ENCODE assay signal across 25 cellular contexts in genomic region chr2:224472137-224472536, GRCh38.
A peak's percentile ranks its signal among the peaks of the same experiment; 100 is the strongest.
DNase-seq lines count a peak whose midpoint lies in the region; ATAC-seq, FAIRE-seq and TF ChIP-seq lines count a peak whose summit lies in the region.
"Had no signal": no experiment of that assay in that cellular context is flagged by ENCODE, and none has a peak within 500 bp of the region (broad histone marks: within the 10 kb centered on the region; RNA-seq: fewer than 3 reads in every experiment).

No MANE protein-coding gene starts in this region.

- no peak overlapping the region for H3K23ac ChIP-seq in H1 (ENCODE audit: insufficient read length)

- no peaks in the 10 kb centered on the region for H3K79me1 ChIP-seq in H1 (ENCODE audit: low read depth, low read length)

- no peak overlapping the region for H3K4me3 Mint-ChIP-seq in T-helper 17 cell
- H3K4me3 Mint-ChIP-seq in nephron progenitor cell, result no peak overlapping the region
- H3K4me3 Mint-ChIP-seq in stimulated activated memory B cell treated with anti-CD40 and anti-IgM and Interleukin-4, amounts not matched to agents 10 μg/mL and 1 μg/mL and 100 μg/mL, for 72 hours, result no peak overlapping the region
- no peak overlapping the region for H3K4me3 Mint-ChIP-seq in activated CD4-positive, alpha-beta T cell treated with anti-CD3 and anti-CD28 coated beads for 36 hours
- H3K4me3 Mint-ChIP-seq: CD14-positive monocyte; CD4-positive, alpha-beta memory T cell; GM23338 had no signal

- H2BK12ac ChIP-seq in H1 (ENCODE audit: low read depth, low read length), result no peak overlapping the region

- H2BK20ac ChIP-seq in H1 (ENCODE audit: low read length), result no peak overlapping the region

- no TSS peak for BruUV-seq in HepG2 (replicated peaks; lab: Mats Ljungman, UMichigan)

- H3K9me3 Mint-ChIP-seq in nephron progenitor cell, result no peaks in the 10 kb centered on the region
- no peaks in the 10 kb centered on the region for H3K9me3 Mint-ChIP-seq in stimulated activated memory B cell treated with anti-CD40 and anti-IgM and Interleukin-4, amounts not matched to agents 10 μg/mL and 1 μg/mL and 100 μg/mL, for 72 hours
- H3K9me3 Mint-ChIP-seq in activated CD4-positive, alpha-beta T cell treated with anti-CD3 and anti-CD28 coated beads for 36 hours (ENCODE audit: low read depth), result no peaks in the 10 kb centered on the region
- H3K9me3 Mint-ChIP-seq: CD14-positive monocyte; CD4-positive, alpha-beta memory T cell; GM23338 had no signal

- H3K4me2 ChIP-seq in H1 (ENCODE audit: insufficient read depth in 1 of 2, low read depth in 2 of 2, low read length in 2 of 2), result no peak overlapping the region
- no peak overlapping the region for H3K4me2 ChIP-seq in HepG2 (ENCODE audit: low read depth, low read length)
- H3K4me2 ChIP-seq: A549; BLaER1 treated with 17β-estradiol and CSF1 and Interleukin-3, amounts not matched to agents 10 nM and 100 nM; GM23338 had no signal

- H3K9ac ChIP-seq in H1 (replicated peaks in 1 of 4; ENCODE audit: extremely low read depth in 1 of 4, low read depth in 3 of 4, low read length in 3 of 4), result no peak overlapping the region
- H3K9ac ChIP-seq in HepG2 (ENCODE audit: insufficient read depth, low read depth, low read length), result no peak overlapping the region
- H3K9ac ChIP-seq: BLaER1 treated with 17β-estradiol and CSF1 and Interleukin-3, amounts not matched to agents 10 nM and 100 nM had no signal

- 97% methylated on average over 3 of the region's 3 CpGs; no CpG with 5 or more reads in 1 of the 2 experiments for WGBS in H1 (ENCODE audit: extremely low coverage in 1 of 2, insufficient coverage in 1 of 2, insufficient read length in 1 of 2, insufficient replicate concordance in 2 of 2, low coverage in 1 of 2, low lambda C conversion rate in 2 of 2, missing lambda C conversion rate in 1 of 2), 2 experiments
- WGBS in HepG2 (ENCODE audit: low lambda C conversion rate), result 98% methylated on average over 3 of the region's 3 CpGs

- DNase-seq in T-helper 17 cell, result no peak
- no peak for DNase-seq in H1 (ENCODE audit: low read depth in 1 of 2, low spot score in 2 of 2)
- DNase-seq in nephron progenitor cell, result no peak
- no peak for DNase-seq in NOMO-1 (lab: John Stamatoyannopoulos, UW; ENCODE audit: unreplicated experiment in 2 of 2)
- no peak for DNase-seq in HepG2 (ENCODE audit: low spot score)
- no peak for DNase-seq in activated CD4-positive, alpha-beta T cell treated with anti-CD3 and anti-CD28 coated beads for 36 hours
- DNase-seq: 8988T; ACHN; AML-193; BE2C; Calu3; CD4-positive, alpha-beta memory T cell; COR-L47; DMS53; DMS79 treated with DMSO at 0.1 percent for 48 hours; GF-D8 had no signal

- no peak overlapping the region for H3K4me3 ChIP-seq in HEK293 (ENCODE audit: low read depth, low read length)
- H3K4me3 ChIP-seq in H1 (ENCODE audit: extremely low read depth in 1 of 4, insufficient read depth in 2 of 4, low read depth in 3 of 4, low read length in 4 of 4), result no peak overlapping the region
- no peak overlapping the region for H3K4me3 ChIP-seq in HepG2 (replicated peaks in 1 of 3; ENCODE audit: insufficient read depth in 1 of 3, low read depth in 2 of 3, low read length in 3 of 3)
- H3K4me3 ChIP-seq: A549; BLaER1 treated with 17β-estradiol and CSF1 and Interleukin-3, amounts not matched to agents 10 nM and 100 nM; GM23338; HAP-1 had no signal

- H3K27ac Mint-ChIP-seq in T-helper 17 cell (peak overlapping the region; percentile 2), nephron progenitor cell (peak overlapping the region; percentile 11)
- no peak overlapping the region for H3K27ac Mint-ChIP-seq in stimulated activated memory B cell treated with anti-CD40 and anti-IgM and Interleukin-4, amounts not matched to agents 10 μg/mL and 1 μg/mL and 100 μg/mL, for 72 hours
- H3K27ac Mint-ChIP-seq in activated CD4-positive, alpha-beta T cell treated with anti-CD3 and anti-CD28 coated beads for 36 hours, result no peak overlapping the region
- H3K27ac Mint-ChIP-seq: CD14-positive monocyte had no signal

- H3K18ac ChIP-seq in H1 (ENCODE audit: extremely low read depth, low read length), result no peak overlapping the region

- no peak overlapping the region for H2BK15ac ChIP-seq in H1 (ENCODE audit: low read length)

- H3K9me3 ChIP-seq in HEK293 (ENCODE audit: control insufficient read depth, insufficient read depth, low read depth, low read length), result no peaks in the 10 kb centered on the region
- H3K9me3 ChIP-seq in T-helper 17 cell (ENCODE audit: control insufficient read depth, low read length, poor library complexity, severe bottlenecking), result no peaks in the 10 kb centered on the region
- H3K9me3 ChIP-seq in H1 (ENCODE audit: insufficient read depth in 2 of 2, low read depth in 1 of 2, low read length in 1 of 2), result no peaks in the 10 kb centered on the region
- H3K9me3 ChIP-seq in HepG2 (ENCODE audit: low read length), result no peaks in the 10 kb centered on the region
- H3K9me3 ChIP-seq: A549; BE2C; BLaER1 treated with 17β-estradiol and CSF1 and Interleukin-3, amounts not matched to agents 10 nM and 100 nM; HAP-1 had no signal

- peak; percentile 24 for FAIRE-seq in H1 (lab: Jason Lieb, UNC)
- no peak for FAIRE-seq in HepG2 (lab: Jason Lieb, UNC)
- FAIRE-seq: A549, GM12891, GM18507 had no signal

- no peak overlapping the region for H4K91ac ChIP-seq in H1 (replicated peaks; ENCODE audit: insufficient read length, low read length)

- H2AFZ ChIP-seq in H1 (ENCODE audit: low read length), result no peak overlapping the region
- H2AFZ ChIP-seq in HepG2 (ENCODE audit: low read length), result no peak overlapping the region
- H2AFZ ChIP-seq: GM23338 had no signal

- TF ChIP-seq POLR2A in H1 (IDR thresholded peaks at IDR 0.05; ENCODE audit: control extremely low read depth in 1 of 2, low read depth in 2 of 2, low read length in 2 of 2), result no peak
- TF ChIP-seq POLR2A in HepG2 (IDR thresholded peaks at IDR 0.05; ENCODE audit: insufficient read depth in 1 of 2, low read depth in 2 of 2, low read length in 2 of 2), result no peak

- H3K4me1 ChIP-seq in HEK293 (ENCODE audit: control insufficient read depth, insufficient read depth, low read length) (peaks cover 8% of the 10 kb centered on the region), H1 (replicated peaks in 1 of 4; ENCODE audit: control insufficient read depth in 3 of 4, insufficient read depth in 4 of 4, low read length in 3 of 4) (no peaks in the 10 kb centered on the region), HepG2 (ENCODE audit: insufficient read depth, low read length) (no peaks in the 10 kb centered on the region)
- H3K4me1 ChIP-seq: A549; BE2C; BLaER1 treated with 17β-estradiol and CSF1 and Interleukin-3, amounts not matched to agents 10 nM and 100 nM; HAP-1 had no signal

- H2AK5ac ChIP-seq in H1 (ENCODE audit: low read depth, low read length), result no peak overlapping the region

- H2BK120ac ChIP-seq in H1 (replicated peaks; ENCODE audit: low read depth, low read length), result no peak overlapping the region

- TF ChIP-seq EP300 in H1 (IDR thresholded peaks at IDR 0.05; ENCODE audit: borderline replicate concordance in 1 of 2, low read depth in 2 of 2, low read length in 2 of 2) (no peak), HepG2 (IDR thresholded peaks at IDR 0.05; ENCODE audit: low read depth in 2 of 2, low read length in 2 of 2) (no peak), HepG2 (CRISPR knock-in tag; IDR thresholded peaks at IDR 0.05; ENCODE audit: borderline replicate concordance) (no peak)

- H4K5ac ChIP-seq in H1 (ENCODE audit: insufficient read length, low read depth, low read length), result no peak overlapping the region

- H3K27ac ChIP-seq in HEK293 (ENCODE audit: extremely low read depth, low read depth, low read length) (no peak overlapping the region), H1 (ENCODE audit: low read depth, low read length) (no peak overlapping the region), HepG2 (ENCODE audit: extremely low read length, insufficient read depth, low read length) (no peak overlapping the region)
- H3K27ac ChIP-seq: A549; BLaER1 treated with 17β-estradiol and CSF1 and Interleukin-3, amounts not matched to agents 10 nM and 100 nM had no signal

- no peak for ATAC-seq in T-helper 17 cell
- ATAC-seq in HepG2, result no peak
- no peak for ATAC-seq in stimulated activated memory B cell treated with anti-CD40 and anti-IgM and Interleukin-4, amounts not matched to agents 10 μg/mL and 1 μg/mL and 100 μg/mL, for 72 hours
- ATAC-seq in activated CD4-positive, alpha-beta T cell treated with anti-CD3 and anti-CD28 coated beads for 36 hours, result no peak
- ATAC-seq: A549, GM23338 had no signal

- no peak overlapping the region for H2BK5ac ChIP-seq in H1 (ENCODE audit: low read depth, low read length)

- H4K20me1 ChIP-seq in H1 (replicated peaks in 1 of 2; ENCODE audit: control insufficient read depth in 1 of 2, insufficient read depth in 2 of 2, low read length in 2 of 2), result no peaks in the 10 kb centered on the region
- no peaks in the 10 kb centered on the region for H4K20me1 ChIP-seq in HepG2 (ENCODE audit: insufficient read depth, low read length)

- peaks cover 8 to 33% of the 10 kb centered on the region in 2 experiments for H3K36me3 ChIP-seq in HEK293 (ENCODE audit: control insufficient read depth in 2 of 2, insufficient read depth in 1 of 2, low read length in 2 of 2)
- H3K36me3 ChIP-seq in H1 (ENCODE audit: control insufficient read depth in 2 of 4, insufficient read depth in 4 of 4, low read length in 3 of 4), result peaks cover 0 to 34% (median 4%) of the 10 kb centered on the region in 4 experiments; a peak in 3 of 8 replicates
- H3K36me3 ChIP-seq in HepG2 (replicated peaks in 1 of 2; ENCODE audit: control insufficient read depth in 1 of 2, insufficient read depth in 2 of 2, low read length in 2 of 2), result peaks cover 5 to 31% of the 10 kb centered on the region in 2 experiments

- no peak overlapping the region for H3K4ac ChIP-seq in H1 (replicated peaks; ENCODE audit: insufficient read length, low read depth, low read length)

- H3K79me2 ChIP-seq in H1 (ENCODE audit: control insufficient read depth in 1 of 2, insufficient read depth in 2 of 2, low read length in 2 of 2), result no peaks in the 10 kb centered on the region
- H3K79me2 ChIP-seq in HepG2 (ENCODE audit: insufficient read depth, low read length), result no peaks in the 10 kb centered on the region

- H3K36me3 Mint-ChIP-seq in T-helper 17 cell (ENCODE audit: low read depth) (peaks cover 3% of the 10 kb centered on the region), nephron progenitor cell (ENCODE audit: low read depth) (peaks cover 28% of the 10 kb centered on the region)
- H3K36me3 Mint-ChIP-seq in stimulated activated memory B cell treated with anti-CD40 and anti-IgM and Interleukin-4, amounts not matched to agents 10 μg/mL and 1 μg/mL and 100 μg/mL, for 72 hours, result peaks cover 19% of the 10 kb centered on the region
- peaks cover 26% of the 10 kb centered on the region for H3K36me3 Mint-ChIP-seq in activated CD4-positive, alpha-beta T cell treated with anti-CD3 and anti-CD28 coated beads for 36 hours (ENCODE audit: low read depth)

- no peak overlapping the region for H3K14ac ChIP-seq in H1 (ENCODE audit: insufficient read length)

- H3K27me3 Mint-ChIP-seq in T-helper 17 cell (no peaks in the 10 kb centered on the region), nephron progenitor cell (ENCODE audit: low read depth, poor library complexity) (no peaks in the 10 kb centered on the region)
- H3K27me3 Mint-ChIP-seq in stimulated activated memory B cell treated with anti-CD40 and anti-IgM and Interleukin-4, amounts not matched to agents 10 μg/mL and 1 μg/mL and 100 μg/mL, for 72 hours, result no peaks in the 10 kb centered on the region
- H3K27me3 Mint-ChIP-seq in activated CD4-positive, alpha-beta T cell treated with anti-CD3 and anti-CD28 coated beads for 36 hours, result no peaks in the 10 kb centered on the region
- H3K27me3 Mint-ChIP-seq: CD4-positive, alpha-beta memory T cell had no signal

- peaks cover 1% of the 10 kb centered on the region; the same call in 1 of the 2 replicates for H3K23me2 ChIP-seq in H1 (ENCODE audit: low read depth, low read length)

- TF ChIP-seq CTCF in HEK293 (tag by site-specific recombination; IDR thresholded peaks at IDR 0.05) (no peak), H1 (IDR thresholded peaks at IDR 0.05; ENCODE audit: control extremely low read depth in 1 of 3, insufficient read depth in 1 of 3, low read depth in 1 of 3, low read length in 3 of 3) (no peak), nephron progenitor cell (IDR thresholded peaks at IDR 0.05) (no peak), HepG2 (CRISPR knock-in tag; IDR thresholded peaks at IDR 0.05) (no peak)

- H3K4me1 Mint-ChIP-seq in T-helper 17 cell, result peaks cover 5% of the 10 kb centered on the region
- peaks cover 6% of the 10 kb centered on the region for H3K4me1 Mint-ChIP-seq in nephron progenitor cell
- H3K4me1 Mint-ChIP-seq in stimulated activated memory B cell treated with anti-CD40 and anti-IgM and Interleukin-4, amounts not matched to agents 10 μg/mL and 1 μg/mL and 100 μg/mL, for 72 hours, result no peaks in the 10 kb centered on the region
- no peaks in the 10 kb centered on the region for H3K4me1 Mint-ChIP-seq in activated CD4-positive, alpha-beta T cell treated with anti-CD3 and anti-CD28 coated beads for 36 hours
- H3K4me1 Mint-ChIP-seq: CD14-positive monocyte had no signal

- TF ChIP-seq RAD21 in H1 (IDR thresholded peaks at IDR 0.05 in 1 of 2, conservative IDR thresholded peaks at IDR 0.05 in 1 of 2; ENCODE audit: low read depth in 2 of 2, low read length in 2 of 2) (no peak), HepG2 (CRISPR knock-in tag; IDR thresholded peaks at IDR 0.05) (no peak)

- CTCF ChIA-PET in HEK293 (lab: Yijun Ruan, JAX), result no interaction called here
- CTCF ChIA-PET in H1 (lab: Charles Lee; ENCODE audit: partially characterized antibody), result no interaction called here
- CTCF ChIA-PET in HepG2 (lab: Yijun Ruan, JAX; ENCODE audit: low intra/inter-chr PET ratio, low total read pairs), result no interaction called here
- CTCF ChIA-PET in activated CD4-positive, alpha-beta T cell treated with anti-CD3 and anti-CD28 coated beads for 36 hours (lab: Charles Lee), result no interaction called here

- H4K8ac ChIP-seq in H1 (ENCODE audit: extremely low read depth, insufficient read depth, low read length), result no peak overlapping the region

- no peaks in the 10 kb centered on the region for H3K27me3 ChIP-seq in H1 (replicated peaks in 1 of 4; ENCODE audit: control insufficient read depth in 3 of 4, extremely low read depth in 1 of 4, insufficient read depth in 3 of 4, low read length in 3 of 4)
- no peaks in the 10 kb centered on the region for H3K27me3 ChIP-seq in HepG2 (ENCODE audit: control insufficient read depth in 1 of 2, insufficient read depth in 2 of 2, low read length in 2 of 2)
- H3K27me3 ChIP-seq: BE2C; BLaER1 treated with 17β-estradiol and CSF1 and Interleukin-3, amounts not matched to agents 10 nM and 100 nM had no signal

- intact Hi-C loops in HepG2 (cut with micrococcal nuclease; ENCODE audit: unreplicated experiment), result loop anchor here (10.0 kb wide), 1 partner anchor 173 kb away; no protein-coding TSS in a partner anchor
- intact Hi-C loops in activated CD4-positive, alpha-beta T cell treated with anti-CD3 and anti-CD28 coated beads for 36 hours (cut with DNase I, micrococcal nuclease), result no loop called here

- in situ Hi-C loops in HepG2 (cut with HindIII; ENCODE audit: extremely low pct_ligation_motif_present, low pct_unique_long_range_greater_than_20kb), result no loop called here

- H3K56ac ChIP-seq in H1 (replicated peaks; ENCODE audit: insufficient read length, low read depth, low read length), result no peak overlapping the region

- POLR2A ChIA-PET in HEK293 (lab: Yijun Ruan, JAX) (no interaction called here), H1 (lab: Charles Lee; ENCODE audit: partially characterized antibody) (no interaction called here), HepG2 (lab: Yijun Ruan, JAX) (no interaction called here)
- POLR2A ChIA-PET in activated CD4-positive, alpha-beta T cell treated with anti-CD3 and anti-CD28 coated beads for 36 hours (lab: Charles Lee), result no interaction called here

Comparison
In these comparisons a context has a peak if more than half of its experiments do, and no peak if none do; other contexts are left out.
1. H3K27ac Mint-ChIP-seq: peak in T-helper 17 cell (single experiment) and nephron progenitor cell (single experiment); none in stimulated activated memory B cell treated with anti-CD40 and anti-IgM and Interleukin-4, amounts not matched to agents 10 μg/mL and 1 μg/mL and 100 μg/mL, for 72 hours (single experiment) and activated CD4-positive, alpha-beta T cell treated with anti-CD3 and anti-CD28 coated beads for 36 hours (single experiment).
2. Of the 63 proteins assayed by ChIP-seq in both HepG2 and HEK293: peak only in HepG2: none; only in HEK293: ATF2 and ZSCAN30; in both: none; in neither: 61.